Comparison of ENCODE assay signal across 24 cellular contexts in the genomic region with DNA sequence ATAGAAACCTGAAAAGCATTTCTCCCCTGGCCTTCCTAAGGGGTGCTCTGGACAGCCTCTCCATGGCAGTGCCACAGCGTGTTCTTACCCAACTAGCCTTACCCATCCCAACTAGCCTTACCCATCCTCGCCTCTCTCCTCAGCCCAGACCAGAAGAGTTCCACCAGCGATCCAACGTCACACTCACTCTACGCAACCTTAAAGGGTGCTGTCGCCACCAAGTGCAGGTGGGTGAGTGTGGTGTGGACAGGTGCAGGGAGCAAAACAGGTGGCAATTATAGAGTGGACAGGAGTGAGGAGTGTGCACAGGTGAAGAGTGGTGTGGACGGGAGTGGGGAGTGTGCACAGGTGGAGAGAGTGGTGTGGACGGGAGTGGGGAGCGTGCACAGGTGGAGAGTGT.
"Had no signal": no experiment of that assay in that cellular context is flagged by ENCODE, and none has a peak within 500 bp of the region (broad histone marks: within the 10 kb centered on the region; RNA-seq: fewer than 3 reads in every experiment).

No MANE protein-coding gene starts in this region.

- H3K4me1 Mint-ChIP-seq: nephron had no signal

- H3K9me3 Mint-ChIP-seq: activated CD4-positive, alpha-beta T cell treated with anti-CD3 and anti-CD28 coated beads, Interleukin-2, amount 10 ng/mL, durations not matched to agents 7 days and 5 days; activated T-helper 1 cell treated with anti-CD3 and anti-CD28 coated beads, Interleukin-12 subunit alpha, Interleukin-12 subunit beta, Interleukin-2, Interleukin-4 antibody, amounts not matched to agents 30 ng/mL and 10 ng/mL and 1 ng/mL, durations not matched to agents 14 hours and 24 hours and 36 hours; nephron; stimulated activated naive CD8-positive, alpha-beta T cell treated with anti-CD3 and anti-CD28 coated beads, Interleukin-15, Interleukin-2, amounts not matched to agents 100 ng/mL and 50 ng/mL, for 24 hours had no signal

- H3K27ac ChIP-seq: adrenal gland, colonic mucosa, epithelial cell of prostate, gastroesophageal sphincter, heart left ventricle, thyroid gland, VCaP had no signal

- H3K4me1 ChIP-seq: adrenal gland, colonic mucosa, gastroesophageal sphincter had no signal

- H3K4me3 ChIP-seq: adrenal gland, colonic mucosa, gastroesophageal sphincter, heart left ventricle, thyroid gland had no signal

- ATAC-seq: activated CD8-positive, alpha-beta T cell treated with anti-CD3 and anti-CD28 coated beads, Interleukin-2, amount 10 ng/mL, durations not matched to agents 7 days and 5 days; gastroesophageal sphincter; heart left ventricle; left cardiac atrium; T-helper 17 cell had no signal

- H3K27ac Mint-ChIP-seq: activated CD4-positive, alpha-beta T cell treated with anti-CD3 and anti-CD28 coated beads, Interleukin-2, amount 10 ng/mL, durations not matched to agents 7 days and 5 days; activated CD8-positive, alpha-beta T cell treated with anti-CD3 and anti-CD28 coated beads, Interleukin-2, amount 10 ng/mL, durations not matched to agents 7 days and 5 days; activated naive CD8-positive, alpha-beta T cell; activated T-helper 1 cell treated with anti-CD3 and anti-CD28 coated beads, Interleukin-12 subunit alpha, Interleukin-12 subunit beta, Interleukin-2, Interleukin-4 antibody, amounts not matched to agents 30 ng/mL and 10 ng/mL and 1 ng/mL, durations not matched to agents 14 hours and 24 hours and 36 hours; nephron; progenitor cell of endocrine pancreas; stimulated activated naive CD8-positive, alpha-beta T cell treated with anti-CD3 and anti-CD28 coated beads, Interleukin-15, Interleukin-2, amounts not matched to agents 100 ng/mL and 50 ng/mL, for 24 hours; T-helper 17 cell had no signal

- H3K36me3 ChIP-seq: colonic mucosa had no signal

- DNase-seq: activated CD4-positive, alpha-beta T cell treated with anti-CD3 and anti-CD28 coated beads, Interleukin-2, amount 10 ng/mL, durations not matched to agents 7 days and 5 days; activated CD4-positive, CD25-positive, alpha-beta regulatory T cell treated with anti-CD3 and anti-CD28 coated beads, Interleukin-2, amount 50 U/mL, for 72 hours; activated CD8-positive, alpha-beta T cell treated with anti-CD3 and anti-CD28 coated beads, Interleukin-2, amount 10 ng/mL, durations not matched to agents 7 days and 5 days; activated gamma-delta T cell treated with Interleukin-2 at 50 U/mL for 16 hours; colonic mucosa; heart left ventricle; left cardiac atrium; midbrain; occipital lobe; retina; stimulated activated CD4-positive, alpha-beta T cell treated with anti-CD3 and anti-CD28 coated beads, Interleukin-12 subunit alpha, Interleukin-12 subunit beta, amount 100 ng/mL, for 4 hours; stimulated activated CD4-positive, alpha-beta T cell treated with anti-CD3 and anti-CD28 coated beads, Interleukin-4, amount 100 ng/mL, for 4 hours; substantia nigra; T-helper 17 cell; thyroid gland had no signal

- H3K9me3 ChIP-seq: adrenal gland, colonic mucosa, gastroesophageal sphincter, heart left ventricle, thyroid gland had no signal

- H3K4me3 Mint-ChIP-seq: activated CD4-positive, alpha-beta T cell treated with anti-CD3 and anti-CD28 coated beads, Interleukin-2, amount 10 ng/mL, durations not matched to agents 7 days and 5 days; activated CD8-positive, alpha-beta T cell treated with anti-CD3 and anti-CD28 coated beads, Interleukin-2, amount 10 ng/mL, durations not matched to agents 7 days and 5 days; activated naive CD8-positive, alpha-beta T cell; activated T-helper 1 cell treated with anti-CD3 and anti-CD28 coated beads, Interleukin-12 subunit alpha, Interleukin-12 subunit beta, Interleukin-2, Interleukin-4 antibody, amounts not matched to agents 30 ng/mL and 10 ng/mL and 1 ng/mL, durations not matched to agents 14 hours and 24 hours and 36 hours; nephron; stimulated activated naive CD8-positive, alpha-beta T cell treated with anti-CD3 and anti-CD28 coated beads, Interleukin-15, Interleukin-2, amounts not matched to agents 100 ng/mL and 50 ng/mL, for 24 hours; T-helper 17 cell had no signal

- H3K27me3 Mint-ChIP-seq: activated CD4-positive, alpha-beta T cell treated with anti-CD3 and anti-CD28 coated beads, Interleukin-2, amount 10 ng/mL, durations not matched to agents 7 days and 5 days; activated naive CD8-positive, alpha-beta T cell; progenitor cell of endocrine pancreas; stimulated activated naive CD8-positive, alpha-beta T cell treated with anti-CD3 and anti-CD28 coated beads, Interleukin-15, Interleukin-2, amounts not matched to agents 100 ng/mL and 50 ng/mL, for 24 hours; T-helper 17 cell had no signal

- H3K27me3 ChIP-seq: adrenal gland, colonic mucosa, gastroesophageal sphincter, heart left ventricle, thyroid gland had no signal
